Comparison of ENCODE assay signal across 1 cellular context in genomic region chr6:37058084-37058586, GRCh38.
TF ChIP-seq lines count a peak whose summit lies in the region.

No MANE protein-coding gene starts in this region.

TF ChIP-seq in K562, 482 proteins besides CTCF, POLR2A, EP300 and RAD21 (continued from another document):
- TF ChIP-seq SP1 (CRISPR knock-in tag; IDR thresholded peaks at IDR 0.05) (peak; percentile 12; the same call in 1 of the 2 replicates), SMAD4 (CRISPR knock-in tag; conservative IDR thresholded peaks at IDR 0.05) (0 out of 2 replicates have a peak, but pooled peaks have one; percentile 26), ZNF311 (CRISPR knock-in tag; IDR thresholded peaks at IDR 0.05) (no peak), ATF7 (IDR thresholded peaks at IDR 0.05) (0 out of 2 replicates have a peak, but pooled peaks have one; percentile 10), ZNF592 (IDR thresholded peaks at IDR 0.05) (peak; percentile 75; the same call in 1 of the 2 replicates), SMARCC2 (IDR thresholded peaks at IDR 0.05; ENCODE audit: low read depth) (no peak), SRSF1 (IDR thresholded peaks at IDR 0.05; ENCODE audit: low read depth, low read length) (no peak), ZBTB11 (CRISPR knock-in tag; IDR thresholded peaks at IDR 0.05) (0 out of 6 replicates have a peak, but pooled peaks of 1 of the 3 experiments have one; percentile 12), MTA3 (IDR thresholded peaks at IDR 0.05; ENCODE audit: borderline replicate concordance) (0 out of 2 replicates have a peak, but pooled peaks have one; percentile 31), NBN (IDR thresholded peaks at IDR 0.05; ENCODE audit: low read depth) (peak; percentile 50; the same call in 1 of the 2 replicates), ZNF143 (CRISPR knock-in tag; IDR thresholded peaks at IDR 0.05) (0 out of 2 replicates have a peak, but pooled peaks have one; percentile 8), MAZ (CRISPR knock-in tag; conservative IDR thresholded peaks at IDR 0.05 in 1 of 2, IDR thresholded peaks at IDR 0.05 in 1 of 2) (peak in 1 of 2 experiments; percentile 11; a peak in 1 of 4 replicates), AFF1 (IDR thresholded peaks at IDR 0.05; ENCODE audit: low read depth in 1 of 2, partially characterized antibody in 2 of 2) (peak; percentile 48 to 51), MYC (IDR thresholded peaks at IDR 0.05; ENCODE audit: low read depth, low read length) (0 out of 2 replicates have a peak, but pooled peaks have one; percentile 33), MYC (CRISPR knock-in tag; IDR thresholded peaks at IDR 0.05; ENCODE audit: borderline replicate concordance, low read depth) (no peak), ZFP91 (CRISPR knock-in tag; IDR thresholded peaks at IDR 0.05) (no peak), CTCFL (IDR thresholded peaks at IDR 0.05; ENCODE audit: borderline replicate concordance, insufficient read depth, low read depth, low read length, poor library complexity, severe bottlenecking) (no peak), CEBPG (CRISPR knock-in tag; IDR thresholded peaks at IDR 0.05) (peak; percentile 65; the same call in 1 of the 2 replicates), CEBPG (tag; conservative IDR thresholded peaks at IDR 0.05 in 1 of 2, IDR thresholded peaks at IDR 0.05 in 1 of 2) (peak; percentile 10 to 51; a peak in 1 of 4 replicates), TAF9B (IDR thresholded peaks at IDR 0.05; ENCODE audit: partially characterized antibody) (no peak), FOXP4 (CRISPR knock-in tag; IDR thresholded peaks at IDR 0.05; ENCODE audit: borderline replicate concordance) (no peak), BRD9 (IDR thresholded peaks at IDR 0.05; ENCODE audit: low read depth, partially characterized antibody) (no peak), CTBP1 (IDR thresholded peaks at IDR 0.05; ENCODE audit: borderline replicate concordance) (peak; percentile 92), ZNF655 (CRISPR knock-in tag; IDR thresholded peaks at IDR 0.05) (no peak), POLR2B (IDR thresholded peaks at IDR 0.05; ENCODE audit: low read depth, partially characterized antibody) (peak; percentile 40), MLLT1 (IDR thresholded peaks at IDR 0.05) (peak; percentile 77 to 78; a peak in 2 of 4 replicates), SMARCA4 (IDR thresholded peaks at IDR 0.05) (peak; percentile 46; the same call in 1 of the 2 replicates), HNRNPUL1 (IDR thresholded peaks at IDR 0.05; ENCODE audit: low read length) (no peak), CBX3 (IDR thresholded peaks at IDR 0.05; ENCODE audit: borderline replicate concordance in 1 of 2, low read length in 2 of 2) (no peak)
